In the genomic region with DNA sequence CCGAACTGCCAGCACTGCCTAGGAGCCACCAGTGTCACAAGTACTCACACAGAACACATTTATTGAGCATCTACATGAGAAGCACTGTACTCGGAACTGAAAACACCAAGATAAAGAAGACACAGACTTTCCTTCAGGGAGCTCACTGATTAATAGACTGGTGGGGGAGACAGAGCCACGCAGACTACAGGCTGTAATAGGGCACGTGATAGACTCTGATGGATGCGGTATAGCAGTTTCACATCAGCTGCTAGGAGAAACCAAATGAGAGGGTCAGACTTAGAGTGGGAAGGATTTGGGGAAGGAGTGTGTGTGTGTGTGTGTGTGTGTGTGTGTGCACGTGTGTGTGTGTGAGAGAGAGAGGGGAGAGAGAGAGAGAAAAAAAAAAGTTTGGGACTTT, we compare ENCODE assay signal across 1 cellular context.
TF ChIP-seq lines count a peak whose summit lies in the region.

No MANE protein-coding gene starts in this region.

TF ChIP-seq in H1, 55 proteins besides CTCF, POLR2A, EP300 and RAD21 (continued from another document):
- TF ChIP-seq CHD7 (IDR thresholded peaks at IDR 0.05; ENCODE audit: insufficient replicate concordance, low read length) (no peak), TAF7 (optimal IDR thresholded peaks at IDR 0.05; ENCODE audit: borderline replicate concordance, low read depth, low read length) (no peak), SAP30 (IDR thresholded peaks at IDR 0.05; ENCODE audit: insufficient read depth, insufficient replicate concordance, low read length) (no peak), HDAC2 (IDR thresholded peaks at IDR 0.05; ENCODE audit: borderline replicate concordance in 1 of 2, low read depth in 2 of 2, low read length in 2 of 2) (no peak), NANOG (IDR thresholded peaks at IDR 0.05; ENCODE audit: insufficient read depth, low read depth, low read length, poor library complexity, severe bottlenecking) (no peak)
TF ChIP-seq in H1: peak in this region for 0.
